In the genomic region with DNA sequence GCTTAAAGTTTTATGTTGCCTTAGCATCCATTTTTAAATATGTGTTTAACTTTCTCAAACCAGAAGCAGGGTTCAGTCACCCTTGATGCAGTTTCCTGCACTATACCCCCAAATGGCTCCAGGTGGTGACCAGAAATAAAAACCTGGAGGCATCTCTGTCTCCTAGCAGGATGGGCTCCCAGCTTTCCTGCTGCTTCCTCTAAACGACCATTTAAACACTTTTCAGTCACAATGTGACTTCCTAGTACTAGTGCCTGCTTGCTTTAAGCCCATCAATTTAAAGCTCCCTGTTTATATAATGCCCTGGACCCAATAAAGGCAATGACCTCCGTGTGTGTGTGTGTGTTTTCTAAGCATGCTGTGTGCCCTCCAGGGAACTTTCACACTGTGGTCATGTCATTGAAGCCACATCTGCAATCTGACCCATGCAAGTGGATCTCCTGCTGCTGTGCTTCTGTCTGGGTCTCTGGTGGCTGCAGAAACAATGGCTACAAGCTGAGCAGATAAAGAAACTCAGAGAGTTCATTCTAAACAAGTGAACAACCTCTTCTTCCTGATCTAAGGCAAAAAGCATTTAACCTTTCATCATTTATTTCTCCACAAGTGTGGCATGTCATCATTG, we compare ENCODE assay signal across 7 cellular contexts.
DNase-seq lines count a peak whose midpoint lies in the region; FAIRE-seq and TF ChIP-seq lines count a peak whose summit lies in the region.
"Not testable (repeated sequence)": the region's sequence is repeated elsewhere in the genome, so short reads cannot be mapped to it uniquely, and the experiment has no call there.

No MANE protein-coding gene starts in this region.

- not testable (repeated sequence) for H3K14ac ChIP-seq in H1 (ENCODE audit: insufficient read length)

- H3K4me1 Mint-ChIP-seq in nephron progenitor cell = peaks cover 24% of the 10 kb centered on the region

- H3K27me3 ChIP-seq in HUES6 (ENCODE audit: control insufficient read depth, insufficient read depth, low read length); H1 (replicated peaks in 1 of 4; ENCODE audit: control insufficient read depth in 3 of 4, extremely low read depth in 1 of 4, insufficient read depth in 3 of 4, low read length in 3 of 4); iPS-20b (ENCODE audit: insufficient read depth, low read length): not testable (repeated sequence)

- H3K18ac ChIP-seq in H1 (ENCODE audit: extremely low read depth, low read length) = peak overlapping the region; percentile 48

- peak overlapping the region; percentile 42; the same call in 1 of the 2 replicates for H3K9ac ChIP-seq in ES-I3 (ENCODE audit: low read depth, low read length)
- peak overlapping the region; percentile 61 for H3K9ac ChIP-seq in HUES6 (ENCODE audit: low read length)
- not testable (repeated sequence) for H3K9ac ChIP-seq in H1 (replicated peaks in 1 of 4; ENCODE audit: extremely low read depth in 1 of 4, low read depth in 3 of 4, low read length in 3 of 4)
- peak overlapping the region; percentile 23; the same call in 1 of the 2 replicates for H3K9ac ChIP-seq in iPS-20b (ENCODE audit: low read depth, low read length)

- not testable (repeated sequence) for H3K4me1 ChIP-seq in ES-I3 (ENCODE audit: insufficient read depth, low read length); H1 (replicated peaks in 1 of 4; ENCODE audit: control insufficient read depth in 3 of 4, insufficient read depth in 4 of 4, low read length in 3 of 4)
- H3K4me1 ChIP-seq in HUES6 (ENCODE audit: control insufficient read depth, insufficient read depth, low read length) (peaks cover 15% of the 10 kb centered on the region), iPS-20b (ENCODE audit: insufficient read depth, low read length) (peaks cover 16% of the 10 kb centered on the region)

- CTCF ChIA-PET in H1 (lab: Charles Lee; ENCODE audit: partially characterized antibody) = not testable (repeated sequence)

- H3K4me3 Mint-ChIP-seq in nephron progenitor cell = peak overlapping the region; percentile 76

- H4K91ac ChIP-seq in H1 (replicated peaks; ENCODE audit: insufficient read length, low read length) = not testable (repeated sequence)

- H3K27ac Mint-ChIP-seq in nephron progenitor cell = peak overlapping the region; percentile 52

- WGBS in H1 (ENCODE audit: extremely low coverage in 1 of 2, insufficient coverage in 1 of 2, insufficient read length in 1 of 2, insufficient replicate concordance in 2 of 2, low coverage in 1 of 2, low lambda C conversion rate in 2 of 2, missing lambda C conversion rate in 1 of 2), 2 experiments = 4% methylated on average over 2 of the region's 2 CpGs; no CpG with 5 or more reads in 1 of the 2 experiments

- not testable (repeated sequence) for H2AK5ac ChIP-seq in H1 (ENCODE audit: low read depth, low read length)

- H3K9me3 ChIP-seq in ES-I3 (ENCODE audit: control insufficient read depth, insufficient read depth, low read length); HUES6 (ENCODE audit: control insufficient read depth, insufficient read depth, low read depth, low read length); H1 (ENCODE audit: insufficient read depth in 2 of 2, low read depth in 1 of 2, low read length in 1 of 2); iPS-20b (ENCODE audit: insufficient read depth, low read depth, low read length): not testable (repeated sequence)

- H3K27ac ChIP-seq in HUES6 (ENCODE audit: low read depth, low read length); H1 (ENCODE audit: low read depth, low read length); iPS-20b (ENCODE audit: low read length): not testable (repeated sequence)

- H3K23me2 ChIP-seq in H1 (ENCODE audit: low read depth, low read length) = not testable (repeated sequence)

- H3K9me3 Mint-ChIP-seq in nephron progenitor cell = not testable (repeated sequence)

- H3K36me3 ChIP-seq in ES-I3 (ENCODE audit: insufficient read depth, low read length); HUES6 (ENCODE audit: control insufficient read depth, insufficient read depth, low read length); H1 (ENCODE audit: control insufficient read depth in 2 of 4, insufficient read depth in 4 of 4, low read length in 3 of 4); iPS-20b (ENCODE audit: insufficient read depth, low read depth, low read length): not testable (repeated sequence)

- not testable (repeated sequence) for H2BK15ac ChIP-seq in H1 (ENCODE audit: low read length)

- peak; percentile 12 for DNase-seq in NCI-H748 (lab: John Stamatoyannopoulos, UW; ENCODE audit: unreplicated experiment)
- DNase-seq in H1 (ENCODE audit: low read depth in 1 of 2, low spot score in 2 of 2) = peak in 1 of 2 experiments; percentile 58
- DNase-seq in nephron progenitor cell = not testable (repeated sequence)
- peak; percentile 41 for DNase-seq in retina

- not testable (repeated sequence) for TF ChIP-seq RAD21 in H1 (IDR thresholded peaks at IDR 0.05 in 1 of 2, conservative IDR thresholded peaks at IDR 0.05 in 1 of 2; ENCODE audit: low read depth in 2 of 2, low read length in 2 of 2)

- not testable (repeated sequence) for H3K79me2 ChIP-seq in H1 (ENCODE audit: control insufficient read depth in 1 of 2, insufficient read depth in 2 of 2, low read length in 2 of 2)

- 0 out of 2 replicates have a peak overlapping the region, but pooled peaks have one; percentile 72 for H2BK20ac ChIP-seq in H1 (ENCODE audit: low read length)

- not testable (repeated sequence) for TF ChIP-seq CTCF in H1 (IDR thresholded peaks at IDR 0.05; ENCODE audit: control extremely low read depth in 1 of 3, insufficient read depth in 1 of 3, low read depth in 1 of 3, low read length in 3 of 3); nephron progenitor cell (IDR thresholded peaks at IDR 0.05)

- not testable (repeated sequence) for H3K56ac ChIP-seq in H1 (replicated peaks; ENCODE audit: insufficient read length, low read depth, low read length)

- not testable (repeated sequence) for H3K4ac ChIP-seq in H1 (replicated peaks; ENCODE audit: insufficient read length, low read depth, low read length)

- TF ChIP-seq EP300 in H1 (IDR thresholded peaks at IDR 0.05; ENCODE audit: borderline replicate concordance in 1 of 2, low read depth in 2 of 2, low read length in 2 of 2) = not testable (repeated sequence)

- H3K36me3 Mint-ChIP-seq in nephron progenitor cell (ENCODE audit: low read depth) = not testable (repeated sequence)

- H3K23ac ChIP-seq in H1 (ENCODE audit: insufficient read length) = not testable (repeated sequence)

- H3K4me3 ChIP-seq in HUES6 (ENCODE audit: low read depth, low read length) = peak overlapping the region; percentile 44; the same call in 1 of the 2 replicates
- H3K4me3 ChIP-seq in H1 (ENCODE audit: extremely low read depth in 1 of 4, insufficient read depth in 2 of 4, low read depth in 3 of 4, low read length in 4 of 4) = peak overlapping the region in 3 of 4 experiments; percentile 2 to 49 (median 19); a peak in 5 of 8 replicates
- H3K4me3 ChIP-seq in iPS-20b (ENCODE audit: low read length) = peak overlapping the region; percentile 13; the same call in 1 of the 2 replicates

- peaks cover 22% of the 10 kb centered on the region for H3K27me3 Mint-ChIP-seq in nephron progenitor cell (ENCODE audit: low read depth, poor library complexity)

- FAIRE-seq in H1 (lab: Jason Lieb, UNC) = not testable (repeated sequence)

- not testable (repeated sequence) for H2AFZ ChIP-seq in H1 (ENCODE audit: low read length)

- peak overlapping the region; percentile 53; the same call in 1 of the 2 replicates for H2BK12ac ChIP-seq in H1 (ENCODE audit: low read depth, low read length)

- TF ChIP-seq POLR2A in H1 (IDR thresholded peaks at IDR 0.05; ENCODE audit: control extremely low read depth in 1 of 2, low read depth in 2 of 2, low read length in 2 of 2) = not testable (repeated sequence)

- not testable (repeated sequence) for H4K20me1 ChIP-seq in H1 (replicated peaks in 1 of 2; ENCODE audit: control insufficient read depth in 1 of 2, insufficient read depth in 2 of 2, low read length in 2 of 2)

- peak overlapping the region; percentile 3 for H2BK120ac ChIP-seq in H1 (replicated peaks; ENCODE audit: low read depth, low read length)

- peak overlapping the region; percentile 52 to 77 for H3K4me2 ChIP-seq in H1 (ENCODE audit: insufficient read depth in 1 of 2, low read depth in 2 of 2, low read length in 2 of 2)

- not testable (repeated sequence) for H4K8ac ChIP-seq in H1 (ENCODE audit: extremely low read depth, insufficient read depth, low read length)

- H4K5ac ChIP-seq in H1 (ENCODE audit: insufficient read length, low read depth, low read length) = not testable (repeated sequence)

- H3K79me1 ChIP-seq in H1 (ENCODE audit: low read depth, low read length) = not testable (repeated sequence)

- POLR2A ChIA-PET in H1 (lab: Charles Lee; ENCODE audit: partially characterized antibody) = not testable (repeated sequence)

- peak overlapping the region; percentile 71; the same call in 1 of the 2 replicates for H2BK5ac ChIP-seq in H1 (ENCODE audit: low read depth, low read length)
